2 cellular contexts compared by ENCODE assay signal in the genomic region with DNA sequence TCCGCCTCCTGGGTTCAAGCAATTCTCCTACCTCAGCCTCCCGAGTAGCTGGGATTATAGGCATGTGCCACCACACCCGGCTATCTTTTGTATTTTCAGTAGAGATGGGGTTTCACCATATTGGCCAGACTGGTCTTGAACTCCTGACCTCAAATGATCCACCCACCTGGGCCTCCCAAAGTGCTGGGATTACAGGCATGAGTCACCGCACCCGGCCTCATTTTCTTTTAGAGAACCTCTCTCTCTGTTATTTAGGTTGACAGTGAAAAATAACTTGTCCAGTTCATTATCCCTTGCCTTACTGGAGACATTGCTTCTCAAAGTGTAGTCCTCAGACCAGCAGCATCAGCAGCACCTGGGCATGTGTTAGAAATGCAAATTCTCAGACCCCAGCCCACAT. TPM values are rescaled to one million over a fixed set of nuclear protein-coding genes. Genes with fewer than 3 reads are reported as not detected.
"Had no signal": no experiment of that assay in that cellular context is flagged by ENCODE, and none has a peak within 500 bp of the region (broad histone marks: within the 10 kb centered on the region; RNA-seq: fewer than 3 reads in every experiment).

No MANE protein-coding gene starts in this region.

RNA-seq across cellular contexts. Expression of a gene that starts 25.4 kb away (rescaled TPM):
- total RNA-seq: MCF 10A, RPMI7951 had no signal
